ENCODE assay signal across 18 cellular contexts in genomic region chr18:31247574-31248199, GRCh38.
DNase-seq lines count a peak whose midpoint lies in the region; ATAC-seq and TF ChIP-seq lines count a peak whose summit lies in the region.
"Had no signal": no experiment of that assay in that cellular context is flagged by ENCODE, and none has a peak within 500 bp of the region (broad histone marks: within the 10 kb centered on the region; RNA-seq: fewer than 3 reads in every experiment).

No MANE protein-coding gene starts in this region.

- H3K4me3 Mint-ChIP-seq in endothelial cell (ENCODE audit: unreplicated experiment) = no peak overlapping the region
- H3K4me3 Mint-ChIP-seq: activated CD4-positive, alpha-beta memory T cell treated with anti-CD3 and anti-CD28 coated beads for 36 hours; activated T-cell treated with anti-CD3 and anti-CD28 coated beads, Interleukin-2, amount 50 U/mL, for 72 hours; CD8-positive, alpha-beta T cell had no signal

- no peaks in the 10 kb centered on the region for H3K36me3 Mint-ChIP-seq in endothelial cell (ENCODE audit: low read depth, unreplicated experiment)
- H3K36me3 Mint-ChIP-seq: activated CD4-positive, alpha-beta memory T cell treated with anti-CD3 and anti-CD28 coated beads for 36 hours; CD8-positive, alpha-beta T cell had no signal

- H3K27me3 ChIP-seq in MM.1S (replicated peaks; ENCODE audit: insufficient read depth, low read length) = no peaks in the 10 kb centered on the region
- H3K27me3 ChIP-seq in testis = no peaks in the 10 kb centered on the region
- H3K27me3 ChIP-seq: spleen had no signal

- peak overlapping the region; percentile 36 for H3K27ac Mint-ChIP-seq in endothelial cell (ENCODE audit: unreplicated experiment)
- H3K27ac Mint-ChIP-seq: activated CD4-positive, alpha-beta memory T cell treated with anti-CD3 and anti-CD28 coated beads for 36 hours; activated T-cell treated with anti-CD3 and anti-CD28 coated beads, Interleukin-2, amount 50 U/mL, for 72 hours; CD8-positive, alpha-beta T cell had no signal

- no peak overlapping the region for H3K27ac ChIP-seq in MM.1S (ENCODE audit: low read length)
- H3K27ac ChIP-seq in testis = no peak overlapping the region
- H3K27ac ChIP-seq: spleen had no signal

- H3K4me2 ChIP-seq in MM.1S (ENCODE audit: low read depth, low read length) = no peak overlapping the region
- H3K4me2 ChIP-seq: SK-N-SH had no signal

- 62 to 64% methylated on average over 6 of the region's 6 CpGs for WGBS in testis, 2 donors

- peaks cover 40% of the 10 kb centered on the region for H3K4me1 Mint-ChIP-seq in endothelial cell (ENCODE audit: unreplicated experiment)

- no peaks in the 10 kb centered on the region for H3K9me2 ChIP-seq in MM.1S (replicated peaks; ENCODE audit: insufficient read depth, low read length)
- H3K9me2 ChIP-seq: SK-N-SH had no signal

- H3K36me3 ChIP-seq in MM.1S (replicated peaks; ENCODE audit: insufficient read depth, low read length) (no peaks in the 10 kb centered on the region), testis (ENCODE audit: low read depth, missing control alignments) (no peaks in the 10 kb centered on the region)
- H3K36me3 ChIP-seq: spleen had no signal

- H3K4me3 ChIP-seq in MM.1S (ENCODE audit: low read length) (no peak overlapping the region), testis (no peak overlapping the region)
- H3K4me3 ChIP-seq: mucosa of descending colon, spleen had no signal

- H4K20me1 ChIP-seq in MM.1S (ENCODE audit: insufficient read depth, low read length) = no peaks in the 10 kb centered on the region

- ATAC-seq in left lobe of liver = peak; percentile 37
- ATAC-seq: activated T-cell treated with anti-CD3 and anti-CD28 coated beads, Interleukin-2, amount 50 U/mL, for 72 hours; CD8-positive, alpha-beta T cell; mucosa of descending colon had no signal

- no peak overlapping the region for H2AFZ ChIP-seq in MM.1S (ENCODE audit: low read length)

- no peak for TF ChIP-seq CTCF in endothelial cell (IDR thresholded peaks at IDR 0.05; ENCODE audit: unreplicated experiment)
- no peak for TF ChIP-seq CTCF in MM.1S (IDR thresholded peaks at IDR 0.05; ENCODE audit: low read length)
- TF ChIP-seq CTCF in testis (IDR thresholded peaks at IDR 0.05) = no peak

- H3F3A ChIP-seq in MM.1S (ENCODE audit: insufficient read depth, low read length) = no peaks in the 10 kb centered on the region

- no peak overlapping the region for H3K9ac ChIP-seq in MM.1S (ENCODE audit: low read length)
- H3K9ac ChIP-seq: SK-N-SH had no signal

- intact Hi-C loops in testis (cut with DNase I; ENCODE audit: low total_unique reads) = no loop called here

- DNase-seq in Daoy (ENCODE audit: low read depth) (peak; percentile 12), NOMO-1 treated with DMSO at 0.1 percent for 48 hours (lab: John Stamatoyannopoulos, UW; ENCODE audit: unreplicated experiment) (peak; percentile 88), endothelial cell (ENCODE audit: low spot score) (no peak), left lobe of liver (ENCODE audit: low spot score) (no peak), MM.1S (no peak), NAMALWA (ENCODE audit: low spot score) (no peak), testis (no peak), middle frontal gyrus (ENCODE audit: extremely low spot score, low spot score) (no peak)
- DNase-seq: activated CD4-positive, alpha-beta memory T cell treated with anti-CD3 and anti-CD28 coated beads for 36 hours; activated T-cell treated with anti-CD3 and anti-CD28 coated beads, Interleukin-2, amount 50 U/mL, for 72 hours; CD8-positive, alpha-beta T cell; cerebellar nuclear complex; H7; mucosa of descending colon; NCI-H1105; SK-N-SH; spleen; stimulated activated naive CD4-positive, alpha-beta T cell treated with Interleukin-2 at 50 U/mL for 16 hours had no signal

- peaks cover 10% of the 10 kb centered on the region for H3K27me3 Mint-ChIP-seq in endothelial cell (ENCODE audit: unreplicated experiment)
- H3K27me3 Mint-ChIP-seq: activated CD4-positive, alpha-beta memory T cell treated with anti-CD3 and anti-CD28 coated beads for 36 hours had no signal

- H3K4me1 ChIP-seq in MM.1S (ENCODE audit: low read length) (no peaks in the 10 kb centered on the region), testis (no peaks in the 10 kb centered on the region)

- H3K79me2 ChIP-seq in MM.1S (ENCODE audit: low read length) = no peaks in the 10 kb centered on the region

- H3K9me3 Mint-ChIP-seq in endothelial cell (ENCODE audit: unreplicated experiment) = no peaks in the 10 kb centered on the region
- H3K9me3 Mint-ChIP-seq: activated CD4-positive, alpha-beta memory T cell treated with anti-CD3 and anti-CD28 coated beads for 36 hours; CD8-positive, alpha-beta T cell had no signal

- TF ChIP-seq POLR2A in testis (IDR thresholded peaks at IDR 0.05) = no peak

- H3K9me3 ChIP-seq in MM.1S (replicated peaks; ENCODE audit: insufficient read depth, low read length) (no peaks in the 10 kb centered on the region), testis (no peaks in the 10 kb centered on the region)
- H3K9me3 ChIP-seq: mucosa of descending colon, SK-N-SH, spleen had no signal

Comparison
In these comparisons a context has a peak if more than half of its experiments do, and no peak if none do; other contexts are left out.
1. DNase-seq: peak in Daoy (single experiment) and NOMO-1 treated with DMSO at 0.1 percent for 48 hours (single experiment); none in endothelial cell (single experiment), left lobe of liver (single experiment), MM.1S (single experiment), NAMALWA (single experiment), testis (single experiment) and middle frontal gyrus (single experiment).